In the genomic region with DNA sequence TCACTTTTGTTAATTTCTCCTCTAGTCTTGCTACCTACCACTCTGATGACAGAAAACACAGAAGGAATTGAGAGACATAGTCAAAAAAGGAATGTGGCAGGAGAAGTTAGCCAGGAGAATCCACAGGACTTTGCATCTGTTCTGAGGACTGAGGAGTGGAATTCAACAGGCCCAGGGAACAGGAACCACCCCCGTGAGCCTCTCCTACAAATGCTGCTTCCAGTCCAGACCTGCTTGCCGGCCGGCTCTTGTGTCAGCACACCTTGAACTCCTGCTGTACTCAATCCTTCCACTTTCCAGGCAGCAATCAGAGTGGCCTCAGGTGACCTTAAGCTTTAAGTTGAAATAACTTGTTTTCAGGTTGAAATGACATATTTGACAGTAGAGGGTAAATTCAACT, we compare ENCODE assay signal across 20 cellular contexts.
"Had no signal": no experiment of that assay in that cellular context is flagged by ENCODE, and none has a peak within 500 bp of the region (broad histone marks: within the 10 kb centered on the region; RNA-seq: fewer than 3 reads in every experiment).

No MANE protein-coding gene starts in this region.

- H3K27me3 Mint-ChIP-seq: activated naive CD8-positive, alpha-beta T cell treated with anti-CD3 and anti-CD28 coated beads for 36 hours; stimulated activated naive B cell treated with anti-CD40 and anti-IgM and Interleukin-4, amounts not matched to agents 10 μg/mL and 1 μg/mL and 100 μg/mL, for 72 hours; T-cell had no signal

- H3K4me3 ChIP-seq: body of pancreas, gastroesophageal sphincter, heart left ventricle, ovary, right lobe of liver, smooth muscle cell, thoracic aorta had no signal

- H3K9me3 ChIP-seq: body of pancreas, heart left ventricle, ovary, right lobe of liver, thoracic aorta had no signal

- DNase-seq: activated CD4-positive, alpha-beta T cell treated with anti-CD3 and anti-CD28 coated beads, Interleukin-2, amount 50 U/mL, for 1 hour; activated CD4-positive, CD25-positive, alpha-beta regulatory T cell; activated CD8-positive, alpha-beta memory T cell treated with anti-CD3 and anti-CD28 coated beads, Interleukin-2, amount 50 U/mL, for 4 hours; activated gamma-delta T cell treated with Interleukin-2 at 50 U/mL for 16 hours; activated naive CD8-positive, alpha-beta T cell treated with anti-CD3 and anti-CD28 coated beads for 36 hours; activated T-cell treated with anti-CD3 and anti-CD28 coated beads, Interleukin-2, amount 50 U/mL, for 72 hours; amniotic stem cell; body of pancreas; effector memory CD8-positive, alpha-beta T cell; heart left ventricle; mesenchymal stem cell; natural killer cell; ovary; right lobe of liver; stimulated activated naive B cell treated with anti-CD40 and anti-IgM and Interleukin-4, amounts not matched to agents 10 μg/mL and 1 μg/mL and 100 μg/mL, for 72 hours; T-cell; T-helper 9 cell had no signal

- H3K4me1 Mint-ChIP-seq: natural killer cell; stimulated activated naive B cell treated with anti-CD40 and anti-IgM and Interleukin-4, amounts not matched to agents 10 μg/mL and 1 μg/mL and 100 μg/mL, for 72 hours had no signal

- H3K4me1 ChIP-seq: body of pancreas, gastroesophageal sphincter, heart left ventricle, right lobe of liver had no signal

- ATAC-seq: body of pancreas; effector memory CD8-positive, alpha-beta T cell; gastroesophageal sphincter; heart left ventricle; natural killer cell; right lobe of liver; stimulated activated naive B cell treated with anti-CD40 and anti-IgM and Interleukin-4, amounts not matched to agents 10 μg/mL and 1 μg/mL and 100 μg/mL, for 72 hours; T-cell had no signal

- H3K4me3 Mint-ChIP-seq: activated naive CD8-positive, alpha-beta T cell treated with anti-CD3 and anti-CD28 coated beads for 36 hours; activated T-cell treated with anti-CD3 and anti-CD28 coated beads, Interleukin-2, amount 50 U/mL, for 72 hours; effector memory CD8-positive, alpha-beta T cell; natural killer cell; stimulated activated naive B cell treated with anti-CD40 and anti-IgM and Interleukin-4, amounts not matched to agents 10 μg/mL and 1 μg/mL and 100 μg/mL, for 72 hours had no signal

- H3K36me3 Mint-ChIP-seq: natural killer cell; stimulated activated naive B cell treated with anti-CD40 and anti-IgM and Interleukin-4, amounts not matched to agents 10 μg/mL and 1 μg/mL and 100 μg/mL, for 72 hours; T-cell had no signal

- H3K4me2 ChIP-seq: smooth muscle cell had no signal

- H3K27ac Mint-ChIP-seq: activated naive CD8-positive, alpha-beta T cell treated with anti-CD3 and anti-CD28 coated beads for 36 hours; activated T-cell treated with anti-CD3 and anti-CD28 coated beads, Interleukin-2, amount 50 U/mL, for 72 hours; effector memory CD8-positive, alpha-beta T cell; natural killer cell; stimulated activated naive B cell treated with anti-CD40 and anti-IgM and Interleukin-4, amounts not matched to agents 10 μg/mL and 1 μg/mL and 100 μg/mL, for 72 hours had no signal

- H3K36me3 ChIP-seq: gastroesophageal sphincter, heart left ventricle, ovary, right lobe of liver, thoracic aorta had no signal

- H3K27ac ChIP-seq: body of pancreas, gastroesophageal sphincter, heart left ventricle, ovary, right lobe of liver, thoracic aorta had no signal

- H3K27me3 ChIP-seq: body of pancreas, ovary, right lobe of liver had no signal
